1 cellular context compared by ENCODE assay signal in genomic region chr4:3034231-3034630, GRCh38.
TF ChIP-seq lines count a peak whose summit lies in the region.

No MANE protein-coding gene starts in this region.

TF ChIP-seq in HepG2, 621 proteins besides CTCF, POLR2A, EP300 and RAD21 (continued from another document):
- no peak for TF ChIP-seq PRDM10 (CRISPR knock-in tag; IDR thresholded peaks at IDR 0.05; ENCODE audit: low read depth)
- no peak for TF ChIP-seq AFF4 (CRISPR knock-in tag; IDR thresholded peaks at IDR 0.05)
- TF ChIP-seq SETDB1 (CRISPR knock-in tag; IDR thresholded peaks at IDR 0.05; ENCODE audit: borderline replicate concordance) = no peak
- no peak for TF ChIP-seq KIAA2018 (CRISPR knock-in tag; IDR thresholded peaks at IDR 0.05; ENCODE audit: borderline replicate concordance)
- no peak for TF ChIP-seq ISL2 (CRISPR knock-in tag; IDR thresholded peaks at IDR 0.05)
- no peak for TF ChIP-seq ZNF619 (CRISPR knock-in tag; IDR thresholded peaks at IDR 0.05)
- no peak for TF ChIP-seq ARNT2 (CRISPR knock-in tag; IDR thresholded peaks at IDR 0.05; ENCODE audit: low read depth)
- TF ChIP-seq LCORL (IDR thresholded peaks at IDR 0.05) = no peak
- peak; percentile 31; the same call in 1 of the 2 replicates for TF ChIP-seq LCORL (CRISPR knock-in tag; IDR thresholded peaks at IDR 0.05)
- TF ChIP-seq RARA (CRISPR knock-in tag; IDR thresholded peaks at IDR 0.05) = peak; percentile 17; the same call in 1 of the 2 replicates
- TF ChIP-seq NR2F2 (IDR thresholded peaks at IDR 0.05; ENCODE audit: borderline replicate concordance, low read depth) = no peak
- no peak for TF ChIP-seq CSRNP2 (CRISPR knock-in tag; conservative IDR thresholded peaks at IDR 0.05; ENCODE audit: low read depth)
- TF ChIP-seq AKNA (CRISPR knock-in tag; IDR thresholded peaks at IDR 0.05; ENCODE audit: borderline replicate concordance) = no peak
- TF ChIP-seq SKI (IDR thresholded peaks at IDR 0.05; ENCODE audit: partially characterized antibody) = peak; percentile 82
TF ChIP-seq in HepG2: peak in this region for 8.
